In the genomic region with DNA sequence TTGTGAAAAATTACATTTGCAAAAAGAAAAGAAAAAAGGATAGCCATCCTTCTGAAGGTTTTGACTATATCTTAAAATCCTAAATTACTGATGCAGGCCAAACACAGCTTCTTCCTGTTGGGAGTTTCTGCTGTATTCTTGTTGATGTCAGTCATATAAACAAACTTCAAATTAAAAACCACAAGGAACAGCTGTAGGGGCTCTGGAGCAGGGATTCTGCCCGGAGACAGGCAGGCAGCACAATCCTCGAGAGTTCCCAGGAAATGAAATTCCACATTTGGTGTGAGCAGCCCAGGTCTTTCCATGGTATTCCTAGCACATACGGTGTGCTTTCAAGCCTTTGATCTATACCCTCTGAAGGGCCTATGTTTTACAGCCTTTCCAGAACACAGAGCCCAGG, we compare ENCODE assay signal across 17 cellular contexts. TPM values are rescaled to one million over a fixed set of nuclear protein-coding genes. Genes with fewer than 3 reads are reported as not detected.
A peak's percentile ranks its signal among the peaks of the same experiment; 100 is the strongest.
DNase-seq lines count a peak whose midpoint lies in the region; ATAC-seq and TF ChIP-seq lines count a peak whose summit lies in the region.
"Had no signal": no experiment of that assay in that cellular context is flagged by ENCODE, and none has a peak within 500 bp of the region (broad histone marks: within the 10 kb centered on the region; RNA-seq: fewer than 3 reads in every experiment).

No MANE protein-coding gene starts in this region.

- H3K9me3 ChIP-seq in breast epithelium (no peaks in the 10 kb centered on the region), adipocyte (ENCODE audit: control insufficient read depth, low read length) (no peaks in the 10 kb centered on the region)
- H3K9me3 ChIP-seq: BLaER1 treated with 17β-estradiol and CSF1 and Interleukin-3, amounts not matched to agents 10 nM and 100 nM had no signal

- intact Hi-C loops in MCF 10A (cut with micrococcal nuclease) = loop anchor here (5.0 kb wide), 2 partner anchors 111 to 251 kb away; no protein-coding TSS in a partner anchor
- intact Hi-C loops in breast epithelium (cut with DNase I; ENCODE audit: low total_unique reads) = no loop called here

- peaks cover 55% of the 10 kb centered on the region for H3K4me1 Mint-ChIP-seq in MCF 10A (ENCODE audit: insufficient read depth, unreplicated experiment)

- H3K36me3 ChIP-seq in breast epithelium = no peaks in the 10 kb centered on the region
- no peaks in the 10 kb centered on the region for H3K36me3 ChIP-seq in adipocyte (ENCODE audit: control insufficient read depth, insufficient read depth, low read length, severe bottlenecking)
- H3K36me3 ChIP-seq: BLaER1 treated with 17β-estradiol and CSF1 and Interleukin-3, amounts not matched to agents 10 nM and 100 nM had no signal

- H3K27ac ChIP-seq in breast epithelium = no peak overlapping the region
- H3K27ac ChIP-seq: 22Rv1; BLaER1 treated with 17β-estradiol and CSF1 and Interleukin-3, amounts not matched to agents 10 nM and 100 nM had no signal

- DNase-seq in MCF 10A (ENCODE audit: unreplicated experiment) = no peak
- no peak for DNase-seq in breast epithelium (ENCODE audit: low spot score in 2 of 2)
- DNase-seq in adipocyte (ENCODE audit: low read depth) = peak; percentile 42
- DNase-seq in fibroblast of peridontal ligament (ENCODE audit: extremely low read depth) = peak; percentile 74
- DNase-seq in NCI-H748 treated with DMSO at 0.1 percent for 48 hours (lab: John Stamatoyannopoulos, UW) = no peak
- no peak for DNase-seq in GF-D8 (lab: John Stamatoyannopoulos, UW)
- DNase-seq: DMS 273 treated with DMSO at 0.1 percent for 48 hours, EL, NCI-H1048, NCI-H345, NCI-H69, Right ventricle myocardium superior had no signal

- H3K36me3 Mint-ChIP-seq in MCF 10A (ENCODE audit: insufficient read depth, unreplicated experiment) = no peaks in the 10 kb centered on the region

- H3K27me3 ChIP-seq in breast epithelium (no peaks in the 10 kb centered on the region), adipocyte (replicated peaks; ENCODE audit: control insufficient read depth, insufficient read depth, low read length) (no peaks in the 10 kb centered on the region)
- H3K27me3 ChIP-seq: BLaER1 treated with 17β-estradiol and CSF1 and Interleukin-3, amounts not matched to agents 10 nM and 100 nM had no signal

- POLR2A ChIA-PET in MCF 10A (lab: Yijun Ruan, JAX) = interaction anchor here (0.7 to 0.8 kb wide), 2 partner anchors 10 to 664 kb away, joined by 3 read pairs; no protein-coding TSS in a partner anchor

- H3K9me3 Mint-ChIP-seq in MCF 10A (ENCODE audit: unreplicated experiment) = no peaks in the 10 kb centered on the region

- ATAC-seq in HG03095 (IDR thresholded peaks at IDR 0.05; ENCODE audit: unreplicated experiment) (no peak), HG03039 (IDR thresholded peaks at IDR 0.05; ENCODE audit: unreplicated experiment) (no peak)
- ATAC-seq: Panc1 had no signal

- H3K4me3 ChIP-seq in breast epithelium (no peak overlapping the region), adipocyte (ENCODE audit: low read length) (no peak overlapping the region)
- H3K4me3 ChIP-seq: BLaER1 treated with 17β-estradiol and CSF1 and Interleukin-3, amounts not matched to agents 10 nM and 100 nM had no signal

- H3K27me3 Mint-ChIP-seq in MCF 10A (ENCODE audit: insufficient read depth, unreplicated experiment) = no peaks in the 10 kb centered on the region

- TF ChIP-seq CTCF in MCF 10A (IDR thresholded peaks at IDR 0.05; ENCODE audit: unreplicated experiment) (no peak), breast epithelium (IDR thresholded peaks at IDR 0.05) (no peak)

- no TSS peak for BruUV-seq in MCF 10A (replicated peaks; lab: Mats Ljungman, UMichigan)

- CTCF ChIA-PET in MCF 10A (lab: Yijun Ruan, JAX) = interaction anchor here (1.0 to 1.1 kb wide), 2 partner anchors 12 to 15 kb away, joined by 3 to 7 read pairs; no protein-coding TSS in a partner anchor

- no peak overlapping the region for H3K4me3 Mint-ChIP-seq in MCF 10A (ENCODE audit: unreplicated experiment)

- no peak overlapping the region for H3K9ac ChIP-seq in adipocyte (ENCODE audit: low read length)
- H3K9ac ChIP-seq: BLaER1 treated with 17β-estradiol and CSF1 and Interleukin-3, amounts not matched to agents 10 nM and 100 nM had no signal

- TF ChIP-seq POLR2A in breast epithelium (IDR thresholded peaks at IDR 0.05) = no peak

- H3K27ac Mint-ChIP-seq in MCF 10A (ENCODE audit: low read depth, unreplicated experiment) = peak overlapping the region; percentile 93

- peaks cover 0 to 12% of the 10 kb centered on the region in 2 donors for H3K4me1 ChIP-seq in breast epithelium
- H3K4me1 ChIP-seq in adipocyte (ENCODE audit: control insufficient read depth, insufficient read depth, low read length) = peaks cover 31% of the 10 kb centered on the region

RNA-seq across cellular contexts. Expression of a gene that starts 43.2 kb away (rescaled TPM):
- total RNA-seq in MCF 10A (2022) = 0.07 TPM in 1 of 2 replicates, not detected in the other
- 1 to 10 TPM in 1 of 3 donors, under 1 TPM in 1, not detected in 1; 0.16 to 5.9 TPM for total RNA-seq in breast epithelium

Comparison
In these comparisons a context has a peak if more than half of its experiments do, and no peak if none do; other contexts are left out.
1. DNase-seq: peak in adipocyte (single experiment) and fibroblast of peridontal ligament (single experiment); none in MCF 10A (single experiment), breast epithelium (0 of 2), NCI-H748 treated with DMSO at 0.1 percent for 48 hours (single experiment) and GF-D8 (single experiment).